1 cellular context compared by ENCODE assay signal in genomic region chr11:71638801-71639519, GRCh38.
TF ChIP-seq lines count a peak whose summit lies in the region.

No MANE protein-coding gene starts in this region.

TF ChIP-seq in HepG2, 621 proteins besides CTCF, POLR2A, EP300 and RAD21:
- peak; percentile 27; the same call in 1 of the 2 replicates for TF ChIP-seq ZFX (CRISPR knock-in tag; IDR thresholded peaks at IDR 0.05; ENCODE audit: low read depth)
- TF ChIP-seq ZNF777 (CRISPR knock-in tag; IDR thresholded peaks at IDR 0.05), result peak; percentile 73
- 0 out of 2 replicates have a peak, but pooled peaks have one; percentile 28 for TF ChIP-seq SALL2 (CRISPR knock-in tag; IDR thresholded peaks at IDR 0.05)
- peak; percentile 72 for TF ChIP-seq STAG1 (CRISPR knock-in tag; IDR thresholded peaks at IDR 0.05)
- TF ChIP-seq YY1 (IDR thresholded peaks at IDR 0.05; ENCODE audit: insufficient read depth, insufficient replicate concordance, low read depth, low read length), result peak; percentile 37
- peak; percentile 12; the same call in 1 of the 2 replicates for TF ChIP-seq SALL1 (CRISPR knock-in tag; IDR thresholded peaks at IDR 0.05)
- TF ChIP-seq UBTF (CRISPR knock-in tag; IDR thresholded peaks at IDR 0.05), result peak; percentile 43; the same call in 1 of the 2 replicates
- peak; percentile 20 for TF ChIP-seq ZNF687 (CRISPR knock-in tag; IDR thresholded peaks at IDR 0.05)
- peak; percentile 95 for TF ChIP-seq ZNF121 (CRISPR knock-in tag; IDR thresholded peaks at IDR 0.05)
- TF ChIP-seq ZFY (CRISPR knock-in tag; IDR thresholded peaks at IDR 0.05), result peak; percentile 42; the same call in 1 of the 2 replicates
